ENCODE assay signal across 8 cellular contexts in genomic region chr4:10033191-10033881, GRCh38. TPM values are rescaled to one million over a fixed set of nuclear protein-coding genes. Genes with fewer than 3 reads are reported as not detected.
DNase-seq lines count a peak whose midpoint lies in the region; ATAC-seq and TF ChIP-seq lines count a peak whose summit lies in the region.

No MANE protein-coding gene starts in this region.

- no peak for TF ChIP-seq POLR2A in adrenal gland (IDR thresholded peaks at IDR 0.05)

- H3K9me3 ChIP-seq in adrenal gland (replicated peaks in 1 of 3) (no peaks in the 10 kb centered on the region), aorta (ENCODE audit: control insufficient read depth, low read length) (no peaks in the 10 kb centered on the region)

- peak; percentile 50 for DNase-seq in activated effector memory CD4-positive, alpha-beta T cell treated with anti-CD3 and anti-CD28 coated beads, Interleukin-2, amount 50 U/mL, for 16 hours
- no peak for DNase-seq in activated effector memory CD4-positive, alpha-beta T cell treated with Interleukin-2 at 50 U/mL for 16 hours
- DNase-seq in adrenal gland = peak in 5 of 7 donors; percentile 46 to 70 (median 62)
- peak; percentile 70 for DNase-seq in kidney tubule cell (ENCODE audit: low spot score)
- no peak for DNase-seq in aorta
- DNase-seq in DMS79 treated with DMSO at 0.1 percent for 48 hours (lab: John Stamatoyannopoulos, UW) = no peak

- intact Hi-C loops in adrenal gland (cut with DNase I) = no loop called here
- intact Hi-C loops in aorta (cut with DNase I) = no loop called here

- no peak for TF ChIP-seq CTCF in adrenal gland (IDR thresholded peaks at IDR 0.05)

- H3K4me3 ChIP-seq in adrenal gland = no peak overlapping the region
- no peak overlapping the region for H3K4me3 ChIP-seq in aorta (ENCODE audit: low read length in 2 of 2)

- H3K27me3 ChIP-seq in adrenal gland = no peaks in the 10 kb centered on the region
- H3K27me3 ChIP-seq in aorta (ENCODE audit: control insufficient read depth in 1 of 2, insufficient read depth in 2 of 2, low read length in 1 of 2) = no peaks in the 10 kb centered on the region

- WGBS in adrenal gland, 4 donors = 61 to 74% (median 69%) methylated on average over 16 to 18 of the region's 18 CpGs
- WGBS in aorta, 2 donors = 74 to 77% methylated on average over 18 of the region's 18 CpGs

- peak; percentile 86 for ATAC-seq in aorta (ENCODE audit: low FRiP score)
- ATAC-seq in GM18517 (IDR thresholded peaks at IDR 0.05; ENCODE audit: unreplicated experiment) = no peak
- ATAC-seq in HG03457 (IDR thresholded peaks at IDR 0.05; ENCODE audit: unreplicated experiment) = no peak

- no peaks in the 10 kb centered on the region for H3K36me3 ChIP-seq in adrenal gland (replicated peaks in 1 of 2)
- H3K36me3 ChIP-seq in aorta (ENCODE audit: control insufficient read depth in 1 of 2, insufficient read depth in 2 of 2, low read length in 1 of 2) = no peaks in the 10 kb centered on the region

- peak overlapping the region in 4 of 5 donors; percentile 14 to 86 (median 45) for H3K27ac ChIP-seq in adrenal gland
- no peak overlapping the region for H3K27ac ChIP-seq in aorta (ENCODE audit: low read depth in 1 of 2, low read length in 2 of 2)

- H3K4me1 ChIP-seq in adrenal gland (replicated peaks in 1 of 2) (peaks cover 16 to 31% of the 10 kb centered on the region in 2 donors), aorta (ENCODE audit: control insufficient read depth in 1 of 2, insufficient read depth in 2 of 2, low read length in 2 of 2) (no peaks in the 10 kb centered on the region)

RNA-seq across cellular contexts. Expression of gene SLC2A9, which starts 12.0 kb away (rescaled TPM):
- total RNA-seq in adrenal gland (10 to 100 TPM in 5 of 8 donors, 1 to 10 TPM in 3; 6.7 to 16.6 (median 12.8) TPM), aorta (10 to 100 TPM; 11.0 to 16.5 TPM)
- polyA plus RNA-seq in adrenal gland (1 to 10 TPM; 1.8 to 7.8 (median 2.1) TPM), aorta (1 to 10 TPM; 2.1 to 8.1 TPM)

Comparison
In these comparisons a context has a peak if more than half of its experiments do, and no peak if none do; other contexts are left out.
1. DNase-seq: peak in activated effector memory CD4-positive, alpha-beta T cell treated with anti-CD3 and anti-CD28 coated beads, Interleukin-2, amount 50 U/mL, for 16 hours (single experiment), adrenal gland (5 of 7) and kidney tubule cell (single experiment); none in activated effector memory CD4-positive, alpha-beta T cell treated with Interleukin-2 at 50 U/mL for 16 hours (single experiment), aorta (0 of 2) and DMS79 treated with DMSO at 0.1 percent for 48 hours (single experiment).
2. H3K27ac ChIP-seq: peak in adrenal gland (4 of 5); none in aorta (0 of 2).